ENCODE assay signal across 1 cellular context in genomic region chr10:97701438-97702064, GRCh38.
TF ChIP-seq lines count a peak whose summit lies in the region.

No MANE protein-coding gene starts in this region.

TF ChIP-seq in H1, 55 proteins besides CTCF, POLR2A, EP300 and RAD21 (continued from another document):
- TF ChIP-seq SIX5 (IDR thresholded peaks at IDR 0.05; ENCODE audit: low read depth, low read length) (no peak), ASH2L (IDR thresholded peaks at IDR 0.05; ENCODE audit: low read length) (no peak), KDM4A (IDR thresholded peaks at IDR 0.05; ENCODE audit: low read depth, low read length, severe bottlenecking) (no peak), MAX (IDR thresholded peaks at IDR 0.05) (no peak), KDM5A (IDR thresholded peaks at IDR 0.05; ENCODE audit: low read length) (no peak), SAP30 (IDR thresholded peaks at IDR 0.05; ENCODE audit: insufficient read depth, insufficient replicate concordance, low read length) (no peak), NANOG (IDR thresholded peaks at IDR 0.05; ENCODE audit: insufficient read depth, low read depth, low read length, poor library complexity, severe bottlenecking) (no peak), PHF8 (conservative IDR thresholded peaks at IDR 0.05; ENCODE audit: low read depth, low read length) (no peak), JUND (IDR thresholded peaks at IDR 0.05; ENCODE audit: low read length) (no peak), GABPA (IDR thresholded peaks at IDR 0.05; ENCODE audit: borderline replicate concordance, insufficient read depth, low read length) (no peak), NRF1 (IDR thresholded peaks at IDR 0.05; ENCODE audit: low read depth, low read length) (no peak), CBX8 (IDR thresholded peaks at IDR 0.05; ENCODE audit: borderline replicate concordance, low read depth, low read length) (no peak)
